In the genomic region with DNA sequence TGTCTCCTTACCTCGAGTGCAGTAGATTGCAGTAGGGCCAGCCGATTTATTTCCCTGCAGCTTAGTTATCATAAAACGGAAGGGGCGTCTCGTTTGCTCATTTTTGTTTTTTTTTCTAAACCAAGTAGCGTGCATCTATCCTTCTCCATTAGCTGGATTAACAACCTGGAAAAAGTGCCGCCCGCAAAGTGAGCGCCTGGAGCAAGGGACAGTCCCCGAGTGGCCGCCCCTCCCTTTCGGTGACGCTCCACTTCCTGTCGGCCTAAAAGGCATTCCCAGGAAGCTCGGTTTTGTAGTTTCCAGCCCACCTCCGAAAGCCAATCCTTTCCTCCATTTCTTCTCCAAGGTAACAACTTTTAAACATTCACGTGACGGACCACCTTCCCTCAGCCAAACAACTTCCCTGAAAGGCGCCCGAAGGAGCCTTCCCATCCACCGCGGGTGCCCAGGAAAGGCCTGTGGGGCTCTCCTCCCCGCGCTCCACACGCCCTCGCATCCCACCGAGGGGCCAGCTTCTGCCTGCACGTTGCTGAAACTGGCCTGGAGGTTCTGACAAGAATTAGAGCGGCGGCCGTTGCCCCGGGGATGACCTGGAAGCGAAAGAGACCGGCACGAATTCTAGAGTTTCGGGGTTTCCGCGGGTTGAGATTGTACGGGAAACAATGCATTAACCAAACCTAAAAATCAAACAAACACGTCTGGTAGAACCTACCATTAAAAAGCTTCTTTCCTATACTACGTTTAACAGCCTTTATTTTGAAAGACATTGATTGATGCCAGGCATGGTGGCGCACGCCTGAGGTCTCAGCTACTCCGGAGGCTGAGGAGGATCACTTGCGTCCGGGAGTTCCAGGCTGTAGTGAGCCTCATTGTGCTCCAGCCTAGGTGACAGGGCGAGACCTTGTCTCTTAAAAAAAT, we compare ENCODE assay signal across 8 cellular contexts. TPM values are rescaled to one million over a fixed set of nuclear protein-coding genes. Genes with fewer than 3 reads are reported as not detected.
A peak's percentile ranks its signal among the peaks of the same experiment; 100 is the strongest.
DNase-seq lines count a peak whose midpoint lies in the region; TF ChIP-seq lines count a peak whose summit lies in the region.

A gene with protein sequence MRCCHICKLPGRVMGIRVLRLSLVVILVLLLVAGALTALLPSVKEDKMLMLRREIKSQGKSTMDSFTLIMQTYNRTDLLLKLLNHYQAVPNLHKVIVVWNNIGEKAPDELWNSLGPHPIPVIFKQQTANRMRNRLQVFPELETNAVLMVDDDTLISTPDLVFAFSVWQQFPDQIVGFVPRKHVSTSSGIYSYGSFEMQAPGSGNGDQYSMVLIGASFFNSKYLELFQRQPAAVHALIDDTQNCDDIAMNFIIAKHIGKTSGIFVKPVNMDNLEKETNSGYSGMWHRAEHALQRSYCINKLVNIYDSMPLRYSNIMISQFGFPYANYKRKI (minus strand): TSS at position 221 of the 918 bp plus-strand sequence. CDS start 6,085 bp downstream, outside the sequence.

- peak within 1 kb of the TSS; percentile 99 for H3K4me3 Mint-ChIP-seq in endothelial cell (ENCODE audit: unreplicated experiment)

- H3K36me3 ChIP-seq in mesodermal cell (ENCODE audit: control insufficient read depth, insufficient read depth, low read length) = peaks cover 33% of the 10 kb centered on the region

- no peaks in the 10 kb centered on the region for H3K4me1 ChIP-seq in mesodermal cell (ENCODE audit: control insufficient read depth, insufficient read depth, low read length, poor library complexity, severe bottlenecking)

- peak within 1 kb of the TSS; percentile 94 for H3K4me3 ChIP-seq in mesodermal cell (ENCODE audit: extremely low read depth, insufficient read depth, low read length, poor library complexity, severe bottlenecking)

- DNase-seq in COLO829 (ENCODE audit: low spot score) (peak; percentile 61), GM20000 (ENCODE audit: low spot score) (peak; percentile 66), HT1080 (ENCODE audit: low read depth) (peak; percentile 95), NOMO-1 treated with DMSO at 0.1 percent for 48 hours (lab: John Stamatoyannopoulos, UW; ENCODE audit: unreplicated experiment) (peak; percentile 60), endothelial cell (ENCODE audit: low spot score) (peak; percentile 75)
- DNase-seq in activated CD8-positive, alpha-beta memory T cell treated with anti-CD3 and anti-CD28 coated beads, Interleukin-2, amount 50 U/mL, for 48 hours = peak; percentile 82
- DNase-seq in stimulated activated CD8-positive, alpha-beta memory T cell treated with anti-CD3 and anti-CD28 coated beads, Interleukin-15, amount 100 ng/mL, for 48 hours (ENCODE audit: low read depth in 2 of 2) = peak; percentile 52 to 58

- peaks cover 24% of the 10 kb centered on the region for H3K4me1 Mint-ChIP-seq in endothelial cell (ENCODE audit: unreplicated experiment)

- peaks cover 5% of the 10 kb centered on the region for H3K9me3 Mint-ChIP-seq in endothelial cell (ENCODE audit: unreplicated experiment)

- peaks cover 10% of the 10 kb centered on the region for H3K27me3 Mint-ChIP-seq in endothelial cell (ENCODE audit: unreplicated experiment)

- peaks cover 41% of the 10 kb centered on the region for H3K36me3 Mint-ChIP-seq in endothelial cell (ENCODE audit: low read depth, unreplicated experiment)

- 0 to 1% methylated on average over 38 to 44 of the region's 47 CpGs for WGBS in mesodermal cell (ENCODE audit: insufficient coverage in 2 of 2), 2 experiments

- H3K9me3 ChIP-seq in mesodermal cell (ENCODE audit: control insufficient read depth, low read length) = peaks cover 8% of the 10 kb centered on the region

- H3K27ac Mint-ChIP-seq in endothelial cell (ENCODE audit: unreplicated experiment) = peak within 1 kb of the TSS; percentile 99

- H3K27ac ChIP-seq in mesodermal cell (ENCODE audit: low read depth, low read length, severe bottlenecking) = peak within 1 kb of the TSS; percentile 97

- TF ChIP-seq CTCF in GM20000 (IDR thresholded peaks at IDR 0.05; ENCODE audit: extremely low read depth, missing control alignments) (no peak), endothelial cell (IDR thresholded peaks at IDR 0.05; ENCODE audit: unreplicated experiment) (no peak)

RNA-seq across cellular contexts. Expression of the gene that starts here (rescaled TPM):
- 19.6 and 24.1 TPM in 2 replicates for total RNA-seq in HT1080 (2014; rRNA removed; shearing (Covaris generic))
- polyA plus RNA-seq in HT1080 (2015; cell fraction: cytosol; rRNA removed) = 28.2 and 35.3 TPM in 2 replicates
- polyA plus RNA-seq in HT1080 (2015; cell fraction: nucleus; rRNA removed) = 61.8 and 75.7 TPM in 2 replicates
- total RNA-seq in endothelial cell (ENCODE audit: unreplicated experiment) = 31.5 TPM
- 46.2 TPM for polyA plus RNA-seq in mesodermal cell (2013, experiment 1 of 2)
- 45.1 TPM for polyA plus RNA-seq in mesodermal cell (2013, experiment 2 of 2)

Comparison
In these comparisons a context has a peak if more than half of its experiments do, and no peak if none do; other contexts are left out.
1. Peak in every context shown above with its lines: DNase-seq, H3K4me3 ChIP-seq and H3K27ac ChIP-seq.